10 cellular contexts compared by ENCODE assay signal in the genomic region with DNA sequence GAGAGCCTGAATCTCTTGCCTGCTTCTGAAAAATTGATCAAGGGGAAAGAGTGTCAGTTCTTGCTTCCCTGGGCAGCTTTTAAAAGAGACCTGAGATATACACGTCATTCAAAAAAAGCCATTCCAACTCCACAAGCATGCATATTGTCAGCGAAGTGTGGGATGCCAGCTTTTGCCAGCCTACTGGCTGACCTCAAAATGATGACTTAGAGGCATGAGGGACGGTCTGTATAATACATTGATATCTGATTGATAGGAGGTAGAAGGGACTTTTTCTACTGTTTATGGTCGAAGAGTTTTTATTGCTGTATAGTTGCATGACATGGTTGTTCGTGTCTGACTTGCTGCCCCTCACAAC.
DNase-seq lines count a peak whose midpoint lies in the region; ATAC-seq and TF ChIP-seq lines count a peak whose summit lies in the region.
"Had no signal": no experiment of that assay in that cellular context is flagged by ENCODE, and none has a peak within 500 bp of the region (broad histone marks: within the 10 kb centered on the region; RNA-seq: fewer than 3 reads in every experiment).

No MANE protein-coding gene starts in this region.

- ATAC-seq in HG03342 (IDR thresholded peaks at IDR 0.05; ENCODE audit: unreplicated experiment), result no peak

- CTCF ChIA-PET in PC-9 (lab: Charles Lee), result interaction anchor here (0.5 to 1.1 kb wide), 3 partner anchors 171 to 189 kb away, joined by 3 to 10 read pairs (median 4); no protein-coding TSS in a partner anchor

- intact Hi-C loops in PC-9 (cut with micrococcal nuclease; ENCODE audit: unreplicated experiment), result loop anchor here (1.0 to 5.0 kb wide), 2 partner anchors 114 to 189 kb away; no protein-coding TSS in a partner anchor

- H3K27ac ChIP-seq in PC-9, result no peak overlapping the region
- peak overlapping the region; percentile 83 to 93 for H3K27ac ChIP-seq in coronary artery
- H3K27ac ChIP-seq in Karpas-422 (ENCODE audit: low read length), result no peak overlapping the region
- H3K27ac ChIP-seq: parathyroid adenoma had no signal

- H3K36me3 ChIP-seq in PC-9 (ENCODE audit: low read depth) (0 out of 2 replicates have a peak, but pooled peaks cover 7% of the 10 kb centered on the region), skeletal muscle satellite cell (ENCODE audit: insufficient read depth, low read length) (peaks cover 50% of the 10 kb centered on the region), Karpas-422 (ENCODE audit: insufficient read depth, low read length) (no peaks in the 10 kb centered on the region)

- H3F3A ChIP-seq in PC-9 (ENCODE audit: insufficient read depth, low read depth), result no peaks in the 10 kb centered on the region

- POLR2A ChIA-PET in PC-9 (lab: Charles Lee; ENCODE audit: unreplicated experiment), result no interaction called here

- DNase-seq in T-helper 2 cell treated with Interferon-gamma antibody and Interleukin-4, amounts not matched to agents 5 μg/mL and 100 μg/mL, for 36 hours (ENCODE audit: low spot score), result no peak
- DNase-seq in T-helper 2 cell (no peak), PC-9 (no peak), coronary artery (ENCODE audit: low spot score) (no peak), Karpas-422 (no peak), iPS-NIHi11 (ENCODE audit: low spot score) (no peak)

- H2AFZ ChIP-seq in PC-9 (no peak overlapping the region), Karpas-422 (ENCODE audit: low read length) (no peak overlapping the region)
- H2AFZ ChIP-seq: parathyroid adenoma had no signal

- peak overlapping the region; percentile 19 for H3K9ac ChIP-seq in skeletal muscle satellite cell (ENCODE audit: low read depth, low read length)
- no peak overlapping the region for H3K9ac ChIP-seq in Karpas-422 (ENCODE audit: low read length)
- H3K9ac ChIP-seq: parathyroid adenoma had no signal

- H3K9me2 ChIP-seq in PC-9 (ENCODE audit: insufficient read depth) (no peaks in the 10 kb centered on the region), Karpas-422 (replicated peaks; ENCODE audit: insufficient read depth, low read length) (no peaks in the 10 kb centered on the region)

- peaks cover 45% of the 10 kb centered on the region for H3K36me3 Mint-ChIP-seq in T-helper 2 cell treated with Interferon-gamma antibody and Interleukin-4, amounts not matched to agents 5 μg/mL and 100 μg/mL, for 36 hours (ENCODE audit: low read depth)

- H3K9me3 ChIP-seq in PC-9 (ENCODE audit: insufficient read depth, low read depth) (no peaks in the 10 kb centered on the region), skeletal muscle satellite cell (replicated peaks; ENCODE audit: low read length) (no peaks in the 10 kb centered on the region), Karpas-422 (ENCODE audit: low read length) (no peaks in the 10 kb centered on the region)
- H3K9me3 ChIP-seq: A549 had no signal

- no peaks in the 10 kb centered on the region for H4K20me1 ChIP-seq in PC-9 (ENCODE audit: insufficient read depth)
- H4K20me1 ChIP-seq in Karpas-422 (ENCODE audit: insufficient read depth, low read depth, low read length), result no peaks in the 10 kb centered on the region

- H3K4me3 ChIP-seq in PC-9, result no peak overlapping the region
- no peak overlapping the region for H3K4me3 ChIP-seq in coronary artery
- no peak overlapping the region for H3K4me3 ChIP-seq in skeletal muscle satellite cell (ENCODE audit: low read length)
- no peak overlapping the region for H3K4me3 ChIP-seq in Karpas-422 (ENCODE audit: low read length)
- H3K4me3 ChIP-seq: A549 had no signal

- TF ChIP-seq CTCF in PC-9 (conservative IDR thresholded peaks at IDR 0.05) (peak; percentile 18; the same call in 1 of the 2 replicates), coronary artery (IDR thresholded peaks at IDR 0.05) (no peak)

- H3K4me2 ChIP-seq in PC-9, result no peak overlapping the region
- H3K4me2 ChIP-seq in skeletal muscle satellite cell (ENCODE audit: low read length), result no peak overlapping the region
- no peak overlapping the region for H3K4me2 ChIP-seq in Karpas-422 (ENCODE audit: low read depth, low read length, poor library complexity, severe bottlenecking)
- H3K4me2 ChIP-seq: A549 had no signal

- BruUV-seq in PC-9 (replicated peaks; lab: Mats Ljungman, UMichigan), result no TSS peak

- peaks cover 53% of the 10 kb centered on the region for H3K4me1 Mint-ChIP-seq in T-helper 2 cell treated with Interferon-gamma antibody and Interleukin-4, amounts not matched to agents 5 μg/mL and 100 μg/mL, for 36 hours (ENCODE audit: low read depth)

- no peaks in the 10 kb centered on the region for H3K27me3 Mint-ChIP-seq in T-helper 2 cell treated with Interferon-gamma antibody and Interleukin-4, amounts not matched to agents 5 μg/mL and 100 μg/mL, for 36 hours (ENCODE audit: low read depth)

- H3K27me3 ChIP-seq in PC-9 (ENCODE audit: insufficient read depth, low read depth), result no peaks in the 10 kb centered on the region
- H3K27me3 ChIP-seq in skeletal muscle satellite cell (ENCODE audit: control insufficient read depth, insufficient read depth, low read length), result no peaks in the 10 kb centered on the region
- no peaks in the 10 kb centered on the region for H3K27me3 ChIP-seq in Karpas-422 (ENCODE audit: low read length)

- H3K9me3 Mint-ChIP-seq in T-helper 2 cell treated with Interferon-gamma antibody and Interleukin-4, amounts not matched to agents 5 μg/mL and 100 μg/mL, for 36 hours, result no peaks in the 10 kb centered on the region

- H3K4me1 ChIP-seq in PC-9 (replicated peaks; ENCODE audit: insufficient read depth) (peaks cover 13% of the 10 kb centered on the region), skeletal muscle satellite cell (ENCODE audit: control insufficient read depth, insufficient read depth, low read length) (peaks cover 55% of the 10 kb centered on the region), Karpas-422 (ENCODE audit: low read length) (no peaks in the 10 kb centered on the region)
- H3K4me1 ChIP-seq: parathyroid adenoma had no signal

- no peak overlapping the region for H3K4me3 Mint-ChIP-seq in T-helper 2 cell treated with Interferon-gamma antibody and Interleukin-4, amounts not matched to agents 5 μg/mL and 100 μg/mL, for 36 hours

- H3K27ac Mint-ChIP-seq in T-helper 2 cell treated with Interferon-gamma antibody and Interleukin-4, amounts not matched to agents 5 μg/mL and 100 μg/mL, for 36 hours, result peak overlapping the region; percentile 96

- H3K79me2 ChIP-seq in PC-9 (ENCODE audit: low read depth) (no peaks in the 10 kb centered on the region), Karpas-422 (ENCODE audit: low read length) (no peaks in the 10 kb centered on the region)
- H3K79me2 ChIP-seq: parathyroid adenoma had no signal

Comparison
In these comparisons a context has a peak if more than half of its experiments do, and no peak if none do; other contexts are left out.
1. H3K27ac ChIP-seq: peak in coronary artery (2 of 2); none in PC-9 (single experiment) and Karpas-422 (single experiment).